Comparison of ENCODE assay signal across 21 cellular contexts in the genomic region with DNA sequence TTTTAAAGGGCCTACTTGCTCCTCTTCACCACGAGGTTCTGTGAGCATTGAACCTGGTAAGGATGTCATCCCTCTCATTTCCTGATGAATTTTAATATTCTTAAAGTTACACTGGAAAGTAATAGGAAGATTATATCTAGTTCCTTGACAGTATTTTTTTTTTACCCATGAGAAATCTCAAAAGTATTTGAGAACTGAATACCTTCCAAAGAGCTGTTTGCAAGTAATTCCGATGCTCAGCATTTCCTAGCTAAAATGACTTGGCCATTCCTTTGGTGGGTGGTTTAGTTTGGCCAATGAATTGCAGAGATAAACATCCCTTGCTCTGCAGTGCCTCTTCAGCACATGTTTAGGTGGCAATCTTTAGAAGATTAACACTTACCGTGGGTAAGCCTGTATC.
DNase-seq lines count a peak whose midpoint lies in the region; TF ChIP-seq lines count a peak whose summit lies in the region.
"Had no signal": no experiment of that assay in that cellular context is flagged by ENCODE, and none has a peak within 500 bp of the region (broad histone marks: within the 10 kb centered on the region; RNA-seq: fewer than 3 reads in every experiment).

No MANE protein-coding gene starts in this region.

- no peaks in the 10 kb centered on the region for H3K9me3 Mint-ChIP-seq in HFFc6
- no peaks in the 10 kb centered on the region for H3K9me3 Mint-ChIP-seq in endothelial cell (ENCODE audit: unreplicated experiment)

- no peak for TF ChIP-seq EP300 in sigmoid colon (IDR thresholded peaks at IDR 0.05)

- no peak for TF ChIP-seq POLR2A in sigmoid colon (IDR thresholded peaks at IDR 0.05)

- peaks cover 51% of the 10 kb centered on the region for H3K4me1 Mint-ChIP-seq in HFFc6 (ENCODE audit: low read depth)
- H3K4me1 Mint-ChIP-seq in endothelial cell (ENCODE audit: unreplicated experiment): no peaks in the 10 kb centered on the region

- H3K36me3 Mint-ChIP-seq in HFFc6 (ENCODE audit: low read depth) (peaks cover 11% of the 10 kb centered on the region; the same call in 1 of the 2 replicates), endothelial cell (ENCODE audit: low read depth, unreplicated experiment) (no peaks in the 10 kb centered on the region)
- H3K36me3 Mint-ChIP-seq: CD14-positive monocyte had no signal

- no peak for TF ChIP-seq CTCF in HFFc6 (IDR thresholded peaks at IDR 0.05)
- TF ChIP-seq CTCF in sigmoid colon (IDR thresholded peaks at IDR 0.05): no peak
- no peak for TF ChIP-seq CTCF in endothelial cell (IDR thresholded peaks at IDR 0.05; ENCODE audit: unreplicated experiment)

- DNase-seq in EH (ENCODE audit: low read depth) (peak; percentile 81), HFFc6 (peak; percentile 74), fibroblast of peridontal ligament (ENCODE audit: extremely low read depth) (peak; percentile 71), sigmoid colon (no peak), activated gamma-delta T cell (lab: John Stamatoyannopoulos, UW) (no peak), HCEC 1CT (no peak), endothelial cell (ENCODE audit: low spot score) (no peak), islet precursor cell (no peak)
- DNase-seq: H7; KG1; NCI-H1092 treated with DMSO at 0.1 percent for 48 hours; NCI-H1436 treated with DMSO at 0.1 percent for 48 hours; NCI-H2029; NCI-H226; NCI-H510A treated with DMSO at 0.1 percent for 48 hours; NCI-H774; NK-92 treated with Interleukin-12 subunit alpha and Interleukin-12 subunit beta, amount 100 ng/mL, for 24 hours; SIG-M5; SK-N-SH had no signal

- H3K27me3 ChIP-seq in sigmoid colon: no peaks in the 10 kb centered on the region

- intact Hi-C loops in sigmoid colon (cut with DNase I): no loop called here

- H3K4me1 ChIP-seq in sigmoid colon: peaks cover 0 to 21% (median 11%) of the 10 kb centered on the region in 4 donors

- peak overlapping the region; percentile 49 to 79 (median 59) for H3K27ac ChIP-seq in sigmoid colon
- H3K27ac ChIP-seq: HL-60 had no signal

- no peaks in the 10 kb centered on the region for H3K27me3 Mint-ChIP-seq in HFFc6 (ENCODE audit: insufficient read depth)
- no peaks in the 10 kb centered on the region for H3K27me3 Mint-ChIP-seq in endothelial cell (ENCODE audit: unreplicated experiment)

- 84 to 90% methylated on average over 3 of the region's 3 CpGs for WGBS in sigmoid colon, 2 donors

- no peak overlapping the region for H3K4me3 ChIP-seq in sigmoid colon

- no peaks in the 10 kb centered on the region for H3K9me3 ChIP-seq in sigmoid colon
- H3K9me3 ChIP-seq: SK-N-SH had no signal

- H3K27ac Mint-ChIP-seq in HFFc6 (peak overlapping the region; percentile 32), endothelial cell (ENCODE audit: unreplicated experiment) (no peak overlapping the region)
- H3K27ac Mint-ChIP-seq: CD14-positive monocyte had no signal

- no peaks in the 10 kb centered on the region for H3K36me3 ChIP-seq in sigmoid colon

- H3K4me3 Mint-ChIP-seq in HFFc6 (no peak overlapping the region), endothelial cell (ENCODE audit: unreplicated experiment) (no peak overlapping the region)
- H3K4me3 Mint-ChIP-seq: CD14-positive monocyte had no signal

Comparison
In these comparisons a context has a peak if more than half of its experiments do, and no peak if none do; other contexts are left out.
1. DNase-seq: peak in EH (single experiment), HFFc6 (single experiment) and fibroblast of peridontal ligament (single experiment); none in sigmoid colon (single experiment), activated gamma-delta T cell (single experiment), HCEC 1CT (single experiment), endothelial cell (single experiment) and islet precursor cell (single experiment).